8 cellular contexts compared by ENCODE assay signal in genomic region chr2:202376460-202377307, GRCh38. TPM values are rescaled to one million over a fixed set of nuclear protein-coding genes. Genes with fewer than 3 reads are reported as not detected.
DNase-seq lines count a peak whose midpoint lies in the region; ATAC-seq and TF ChIP-seq lines count a peak whose summit lies in the region.

No MANE protein-coding gene starts in this region.

- peak overlapping the region; percentile 100 for H3K4me3 ChIP-seq in IMR-90 (ENCODE audit: insufficient read depth, low read depth, low read length)

- H3K9ac ChIP-seq in IMR-90 (ENCODE audit: low read depth, low read length), result peak overlapping the region; percentile 96

- POLR2A ChIA-PET in IMR-90 (lab: Charles Lee; ENCODE audit: unreplicated experiment), result interaction anchor here (0.6 kb wide), 2 partner anchors 9 to 62 kb away, joined by 4 to 12 read pairs; no protein-coding TSS in a partner anchor
- POLR2A ChIA-PET in activated B cell treated with CpG ODN at 0.5 μM for 24 hours (lab: Charles Lee), result interaction anchor here (0.6 to 1.5 kb wide), 5 partner anchors 111 to 724 kb away, joined by 3 to 5 read pairs (median 4); partner anchors contain the start of genes CARF, NOP58, SUMO1 and WDR12

- ATAC-seq in GM21526 (IDR thresholded peaks at IDR 0.05; ENCODE audit: low FRiP score, unreplicated experiment) (peak; percentile 17), IMR-90 (ENCODE audit: low read depth) (peak; percentile 8), activated B cell treated with CpG ODN at 0.5 μM for 24 hours (ENCODE audit: low read depth) (peak; percentile 28)

- peaks cover 0 to 23% of the 10 kb centered on the region in 2 experiments; a peak in 2 of 4 replicates for H3K79me1 ChIP-seq in IMR-90 (ENCODE audit: low read depth in 1 of 2, low read length in 2 of 2)

- CTCF ChIA-PET in Calu3 (lab: Charles Lee) (interaction anchor here (0.8 kb wide), 1 partner anchor 1712 kb away, joined by 4 read pairs; no protein-coding TSS in a partner anchor), IMR-90 (lab: Yijun Ruan, JAX) (no interaction called here), activated B cell treated with CpG ODN at 0.5 μM for 24 hours (lab: Charles Lee) (no interaction called here)

- H4K20me1 ChIP-seq in IMR-90 (ENCODE audit: insufficient read depth, low read length), result peaks cover 43% of the 10 kb centered on the region

- peak overlapping the region; percentile 93 for H4K91ac ChIP-seq in IMR-90 (ENCODE audit: insufficient read depth, low read depth, low read length)

- H2BK5ac ChIP-seq in IMR-90 (ENCODE audit: low read depth, low read length, poor library complexity, severe bottlenecking), result peak overlapping the region; percentile 92

- H3K56ac ChIP-seq in IMR-90 (ENCODE audit: extremely low read depth, insufficient read depth, low read length), result peak overlapping the region; percentile 64

- H3K4me1 Mint-ChIP-seq in Calu3 (ENCODE audit: low read depth, unreplicated experiment) (peaks cover 25% of the 10 kb centered on the region), activated B cell treated with CpG ODN at 0.5 μM for 24 hours (peaks cover 28% of the 10 kb centered on the region)

- peak overlapping the region; percentile 94 for H3K27ac ChIP-seq in IMR-90 (ENCODE audit: insufficient read depth, low read length)
- peak overlapping the region; percentile 89 for H3K27ac ChIP-seq in layer of hippocampus (ENCODE audit: low read depth, low read length)

- peak overlapping the region; percentile 100 for H3K23ac ChIP-seq in IMR-90 (ENCODE audit: low read depth, low read length)

- H2BK120ac ChIP-seq in IMR-90 (ENCODE audit: low read depth, low read length), result peak overlapping the region; percentile 90

- peak; percentile 51 for DNase-seq in Calu3
- peak; percentile 41 for DNase-seq in IMR-90
- DNase-seq in activated B cell treated with CpG ODN at 0.5 μM for 24 hours, result no peak
- DNase-seq in cerebellum (ENCODE audit: low spot score), result peak; percentile 32
- peak; percentile 63 for DNase-seq in stimulated activated CD4-positive, alpha-beta T cell treated with anti-CD3 and anti-CD28 coated beads, Interleukin-15, amount 100 ng/mL, for 24 hours
- DNase-seq in GM13977 (ENCODE audit: low spot score), result no peak

- TF ChIP-seq POLR2A in IMR-90 (IDR thresholded peaks at IDR 0.05; ENCODE audit: low read depth, low read length), result no peak

- H3K4ac ChIP-seq in IMR-90 (ENCODE audit: low read depth, low read length), result peak overlapping the region; percentile 98

- H3K36me3 ChIP-seq in IMR-90 (ENCODE audit: control insufficient read depth, insufficient read depth, low read length), result no peaks in the 10 kb centered on the region

- no peaks in the 10 kb centered on the region for H3K27me3 Mint-ChIP-seq in Calu3 (ENCODE audit: unreplicated experiment)
- no peaks in the 10 kb centered on the region for H3K27me3 Mint-ChIP-seq in activated B cell treated with CpG ODN at 0.5 μM for 24 hours

- peaks cover 5% of the 10 kb centered on the region for H3K9me1 ChIP-seq in IMR-90 (ENCODE audit: insufficient read depth, low read length)

- H2BK15ac ChIP-seq in IMR-90 (ENCODE audit: low read depth, low read length), result no peak overlapping the region

- H4K5ac ChIP-seq in IMR-90 (ENCODE audit: low read depth, low read length), result peak overlapping the region; percentile 94

- peak overlapping the region; percentile 96 for H3K18ac ChIP-seq in IMR-90 (ENCODE audit: low read depth, low read length)

- intact Hi-C loops in Calu3 (cut with micrococcal nuclease; ENCODE audit: unreplicated experiment), result no loop called here
- intact Hi-C loops in IMR-90 (cut with micrococcal nuclease), result loop anchor here (2.0 to 10.0 kb wide), 7 partner anchors 51 to 342 kb away; partner anchors contain the start of gene FZD7
- intact Hi-C loops in activated B cell treated with CpG ODN at 0.5 μM for 24 hours (cut with micrococcal nuclease), result loop anchor here (1.0 to 10.0 kb wide), 9 partner anchors 8 to 924 kb away; partner anchors contain the start of genes CARF, CYP20A1, FAM117B and FZD7

- H3K4me1 ChIP-seq in IMR-90 (ENCODE audit: control insufficient read depth, insufficient read depth, low read length), result peaks cover 4% of the 10 kb centered on the region; the same call in 1 of the 2 replicates

- H3K36me3 Mint-ChIP-seq in Calu3 (ENCODE audit: insufficient read depth, unreplicated experiment) (peaks cover 46% of the 10 kb centered on the region), activated B cell treated with CpG ODN at 0.5 μM for 24 hours (ENCODE audit: low read depth) (peaks cover 15% of the 10 kb centered on the region)

- H3K27ac Mint-ChIP-seq in Calu3 (ENCODE audit: unreplicated experiment) (peak overlapping the region; percentile 84), activated B cell treated with CpG ODN at 0.5 μM for 24 hours (peak overlapping the region; percentile 87)

- peak overlapping the region; percentile 97 for H2AK9ac ChIP-seq in IMR-90 (replicated peaks; ENCODE audit: low read depth, low read length, poor library complexity)

- H3K14ac ChIP-seq in IMR-90 (replicated peaks; ENCODE audit: low read depth, low read length), result peak overlapping the region; percentile 99

- no peaks in the 10 kb centered on the region for H3K9me3 ChIP-seq in IMR-90 (ENCODE audit: control insufficient read depth, insufficient read depth, low read length)

- peak overlapping the region; percentile 65 for H2AK5ac ChIP-seq in IMR-90 (ENCODE audit: low read depth, low read length)

- TSS peak; percentile 48 for BruUV-seq in Calu3 (replicated peaks; lab: Mats Ljungman, UMichigan)
- BruUV-seq in IMR-90 (replicated peaks; lab: Mats Ljungman, UMichigan), result TSS peak; percentile 87

- peak overlapping the region; percentile 91 for H2AFZ ChIP-seq in IMR-90 (replicated peaks; ENCODE audit: low read length, poor library complexity)

- dilution Hi-C loops in IMR-90 (cut with HindIII; ENCODE audit: low sequenced_read_pairs, unreplicated experiment), result no loop called here

- H2BK20ac ChIP-seq in IMR-90 (ENCODE audit: low read depth, low read length), result no peak overlapping the region

- H4K8ac ChIP-seq in IMR-90 (ENCODE audit: low read depth in 2 of 2, low read length in 2 of 2), result peak overlapping the region; percentile 27 to 66; a peak in 3 of 4 replicates

- H3K9me3 Mint-ChIP-seq in Calu3 (ENCODE audit: low read depth, unreplicated experiment) (no peaks in the 10 kb centered on the region), activated B cell treated with CpG ODN at 0.5 μM for 24 hours (no peaks in the 10 kb centered on the region)

- no peak for TF ChIP-seq RAD21 in IMR-90 (IDR thresholded peaks at IDR 0.05; ENCODE audit: low read length)

- peak overlapping the region; percentile 65 for H3K4me2 ChIP-seq in IMR-90 (ENCODE audit: low read depth, low read length)

- in situ Hi-C loops in IMR-90 (cut with MboI; ENCODE audit: low sequenced_read_pairs) (no loop called here), GM13977 (cut with MboI; ENCODE audit: low pct_unique_long_range_greater_than_20kb, low sequenced_read_pairs, unreplicated experiment) (no loop called here)

- TF ChIP-seq CTCF in Calu3 (IDR thresholded peaks at IDR 0.05; ENCODE audit: unreplicated experiment) (no peak), IMR-90 (conservative IDR thresholded peaks at IDR 0.05; ENCODE audit: low read depth, low read length) (no peak), activated B cell treated with CpG ODN at 0.5 μM for 24 hours (IDR thresholded peaks at IDR 0.05) (no peak), GM13977 (IDR thresholded peaks at IDR 0.05; ENCODE audit: extremely low read depth, insufficient read depth, missing control alignments) (no peak)

- 0% methylated on average over 8 of the region's 78 CpGs; no CpG with 5 or more reads in 1 of the 2 experiments for WGBS in IMR-90 (ENCODE audit: extremely low coverage in 2 of 2, insufficient read length in 1 of 2), 2 experiments

- H3K4me3 Mint-ChIP-seq in Calu3 (ENCODE audit: low read depth, unreplicated experiment) (peak overlapping the region; percentile 73), activated B cell treated with CpG ODN at 0.5 μM for 24 hours (peak overlapping the region; percentile 98)

- no peaks in the 10 kb centered on the region for H3K27me3 ChIP-seq in IMR-90 (ENCODE audit: control insufficient read depth, insufficient read depth, low read length)
- no peaks in the 10 kb centered on the region for H3K27me3 ChIP-seq in layer of hippocampus (ENCODE audit: control insufficient read depth, insufficient read depth, low read length)

TF ChIP-seq in IMR-90, 13 proteins besides CTCF, POLR2A, EP300 and RAD21:
- 0 out of 2 replicates have a peak, but pooled peaks have one; percentile 5 for TF ChIP-seq CHD1 (IDR thresholded peaks at IDR 0.05; ENCODE audit: low read depth, low read length)
- TF ChIP-seq RFX5 (IDR thresholded peaks at IDR 0.05; ENCODE audit: low read depth, low read length), result no peak
- TF ChIP-seq MAFK (IDR thresholded peaks at IDR 0.05; ENCODE audit: low read depth, low read length), result no peak
- TF ChIP-seq BHLHE40 (IDR thresholded peaks at IDR 0.05; ENCODE audit: low read depth, low read length), result no peak

RNA-seq across cellular contexts. Expression of gene BMPR2, which starts 0.6 kb away (rescaled TPM):
- total RNA-seq in Calu3 (2022) (40.3 and 50.1 TPM in 2 replicates), IMR-90 (2012; rRNA removed) (30.1 and 34.7 TPM in 2 replicates), activated B cell treated with CpG ODN at 0.5 μM for 24 hours (16.5 and 16.8 TPM in 2 replicates), cerebellum (68.8 TPM)
- polyA plus RNA-seq in IMR-90 (2012; rRNA removed), result 15.7 and 17.0 TPM in 2 replicates
- 4.2 and 4.9 TPM in 2 replicates for polyA plus RNA-seq in IMR-90 (2012; cell fraction: cytosol; rRNA removed)
- polyA plus RNA-seq in IMR-90 (2012; cell fraction: nucleus; rRNA removed; ENCODE audit: low replicate concordance), result 1.8 and 13.4 TPM in 2 replicates

Comparison
In these comparisons a context has a peak if more than half of its experiments do, and no peak if none do; other contexts are left out.
1. DNase-seq: peak in Calu3 (single experiment), IMR-90 (single experiment), cerebellum (single experiment) and stimulated activated CD4-positive, alpha-beta T cell treated with anti-CD3 and anti-CD28 coated beads, Interleukin-15, amount 100 ng/mL, for 24 hours (single experiment); none in activated B cell treated with CpG ODN at 0.5 μM for 24 hours (single experiment) and GM13977 (single experiment).
2. Peak in every context shown above with its lines, with median percentiles within 50 percentile points of each other: ATAC-seq.